ENCODE assay signal across 24 cellular contexts in genomic region chr6:10180138-10181074, GRCh38.
DNase-seq lines count a peak whose midpoint lies in the region; ATAC-seq and TF ChIP-seq lines count a peak whose summit lies in the region.
"Had no signal": no experiment of that assay in that cellular context is flagged by ENCODE, and none has a peak within 500 bp of the region (broad histone marks: within the 10 kb centered on the region; RNA-seq: fewer than 3 reads in every experiment).

No MANE protein-coding gene starts in this region.

- peak; percentile 80 for ATAC-seq in left lobe of liver
- ATAC-seq: activated CD4-positive, alpha-beta T cell treated with anti-CD3 and anti-CD28 coated beads for 36 hours; gastroesophageal sphincter; natural killer cell; stimulated activated memory B cell treated with anti-CD40 and anti-IgM and Interleukin-4, amounts not matched to agents 10 μg/mL and 1 μg/mL and 100 μg/mL, for 72 hours had no signal

- no peak overlapping the region for H3K4me3 ChIP-seq in stomach
- H3K4me3 ChIP-seq: gastroesophageal sphincter, hepatocyte, SJCRH30 had no signal

- no peak for TF ChIP-seq CTCF in stomach (IDR thresholded peaks at IDR 0.05)

- no peaks in the 10 kb centered on the region for H3K9me3 ChIP-seq in stomach
- H3K9me3 ChIP-seq: gastroesophageal sphincter, SJCRH30 had no signal

- no peak for TF ChIP-seq EP300 in stomach (IDR thresholded peaks at IDR 0.05)

- H3K4me1 ChIP-seq in stomach, result peaks cover 0 to 3% (median 0%) of the 10 kb centered on the region in 4 donors
- H3K4me1 ChIP-seq: gastroesophageal sphincter, SJCRH30 had no signal

- DNase-seq in NCI-H748 (lab: John Stamatoyannopoulos, UW; ENCODE audit: unreplicated experiment) (peak; percentile 33), NCI-H748 treated with DMSO at 0.1 percent for 48 hours (lab: John Stamatoyannopoulos, UW) (no peak), NCI-H774 (lab: John Stamatoyannopoulos, UW) (peak; percentile 1), left lobe of liver (ENCODE audit: low spot score) (peak; percentile 69), stomach (no peak), OCI-M1 (lab: John Stamatoyannopoulos, UW) (no peak), NCI-H1048 (lab: John Stamatoyannopoulos, UW) (no peak), activated gamma-delta T cell (lab: John Stamatoyannopoulos, UW) (no peak)
- DNase-seq: activated CD4-positive, alpha-beta T cell treated with anti-CD3 and anti-CD28 coated beads for 36 hours; activated naive CD8-positive, alpha-beta T cell treated with anti-CD3 and anti-CD28 coated beads, Interleukin-2, amount 10 ng/mL, durations not matched to agents 7 days and 5 days; activated T-cell treated with anti-CD3 and anti-CD28 coated beads for 4 hours; AML-193; aorta; CD4-positive, CD25-positive, alpha-beta regulatory T cell; HFFc6; IMR-90; natural killer cell; NCI-H510A treated with DMSO at 0.1 percent for 48 hours; SJCRH30; T1000 had no signal

- no peak overlapping the region for H3K27ac ChIP-seq in stomach
- H3K27ac ChIP-seq: gastroesophageal sphincter, hepatocyte, SJCRH30, VCaP had no signal

- TF ChIP-seq POLR2A in stomach (IDR thresholded peaks at IDR 0.05), result no peak

- no peaks in the 10 kb centered on the region for H3K27me3 ChIP-seq in stomach
- H3K27me3 ChIP-seq: gastroesophageal sphincter, hepatocyte, SJCRH30 had no signal

- no peaks in the 10 kb centered on the region for H3K36me3 ChIP-seq in stomach
- H3K36me3 ChIP-seq: gastroesophageal sphincter, SJCRH30 had no signal

- WGBS in stomach, 5 donors, result 67 to 85% (median 75%) methylated on average over 14 of the region's 14 CpGs

- intact Hi-C loops in stomach (cut with DNase I; ENCODE audit: low total_unique reads), result no loop called here

Comparison
In these comparisons a context has a peak if more than half of its experiments do, and no peak if none do; other contexts are left out.
1. DNase-seq: peak in NCI-H748 (single experiment), NCI-H774 (single experiment) and left lobe of liver (single experiment); none in NCI-H748 treated with DMSO at 0.1 percent for 48 hours (single experiment), stomach (single experiment), OCI-M1 (single experiment), NCI-H1048 (single experiment) and activated gamma-delta T cell (single experiment).